In the genomic region with DNA sequence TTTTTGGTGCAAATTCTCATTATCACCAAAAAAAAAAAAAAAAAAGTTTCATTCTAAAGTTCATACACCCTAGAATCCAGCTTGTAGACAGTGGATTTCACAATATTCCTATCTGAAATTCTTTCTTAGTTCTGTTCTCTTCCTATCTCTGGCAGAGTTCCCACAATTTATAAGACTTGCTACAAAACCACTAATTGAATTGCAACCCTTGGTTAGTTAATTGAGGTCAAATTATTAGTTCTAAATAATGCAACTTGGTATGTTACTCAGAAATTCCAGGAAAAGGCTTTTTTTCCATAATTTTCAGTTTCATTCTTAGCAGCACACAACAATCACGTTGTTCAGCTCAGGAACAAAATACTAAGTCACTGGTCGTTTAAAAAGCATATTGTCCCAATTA, we compare ENCODE assay signal across 29 cellular contexts. TPM values are rescaled to one million over a fixed set of nuclear protein-coding genes. Genes with fewer than 3 reads are reported as not detected.
DNase-seq lines count a peak whose midpoint lies in the region; ATAC-seq and TF ChIP-seq lines count a peak whose summit lies in the region.
"Had no signal": no experiment of that assay in that cellular context is flagged by ENCODE, and none has a peak within 500 bp of the region (broad histone marks: within the 10 kb centered on the region; RNA-seq: fewer than 3 reads in every experiment).

No MANE protein-coding gene starts in this region.

- no peaks in the 10 kb centered on the region for H3K27me3 Mint-ChIP-seq in CD8-positive, alpha-beta T cell (ENCODE audit: low read depth)
- H3K27me3 Mint-ChIP-seq: dendritic cell treated with granulocyte-macrophage colony-stimulating factor and Interleukin-4, amounts not matched to agents 40 ng/mL and 50 ng/mL, for 4 days; stimulated activated naive CD8-positive, alpha-beta T cell treated with anti-CD3 and anti-CD28 coated beads, Interleukin-15, Interleukin-2, amounts not matched to agents 100 ng/mL and 50 ng/mL, for 24 hours; type B pancreatic cell had no signal

- no peak for DNase-seq in left ventricle myocardium inferior
- no peak for DNase-seq in cardiac septum (ENCODE audit: low spot score)
- peak; percentile 37 for DNase-seq in fibroblast of pulmonary artery (ENCODE audit: low read depth)
- peak; percentile 63 for DNase-seq in renal cortical epithelial cell (ENCODE audit: low read depth)
- no peak for DNase-seq in putamen (ENCODE audit: low spot score)
- DNase-seq in CD8-positive, alpha-beta T cell = no peak
- no peak for DNase-seq in UCSD-AML1 (lab: John Stamatoyannopoulos, UW; ENCODE audit: unreplicated experiment)
- DNase-seq: activated CD4-positive, alpha-beta T cell treated with anti-CD3 and anti-CD28 coated beads for 1 hour; activated CD8-positive, alpha-beta T cell treated with anti-CD3 and anti-CD28 coated beads, Interleukin-2, amount 10 ng/mL, durations not matched to agents 7 days and 5 days; amniotic stem cell; Calu3; DND-41; foreskin keratinocyte; GOT3; KG1; left ventricle myocardium superior; MV-4-11; natural killer cell; NCI-H524 treated with DMSO at 0.1 percent for 48 hours; Peyer's patch; right cardiac atrium; SJCRH30; stimulated activated CD4-positive, alpha-beta T cell treated with anti-CD3 and anti-CD28 coated beads, Interleukin-15, amount 100 ng/mL, for 24 hours had no signal

- H3K36me3 ChIP-seq in left ventricle myocardium inferior = no peaks in the 10 kb centered on the region
- H3K36me3 ChIP-seq in CD8-positive, alpha-beta T cell (ENCODE audit: insufficient read depth, low read length) = no peaks in the 10 kb centered on the region
- H3K36me3 ChIP-seq: cardiac muscle cell, SJCRH30 had no signal

- H3K27ac ChIP-seq in left ventricle myocardium inferior (replicated peaks) = peak overlapping the region; percentile 68
- H3K27ac ChIP-seq in CD8-positive, alpha-beta T cell (ENCODE audit: low read depth, low read length) = no peak overlapping the region
- H3K27ac ChIP-seq: cardiac muscle cell, foreskin keratinocyte, SJCRH30 had no signal

- H3K27me3 ChIP-seq in left ventricle myocardium inferior (ENCODE audit: low read depth) = no peaks in the 10 kb centered on the region
- no peaks in the 10 kb centered on the region for H3K27me3 ChIP-seq in CD8-positive, alpha-beta T cell (ENCODE audit: insufficient read depth, low read length)
- H3K27me3 ChIP-seq: cardiac muscle cell, foreskin keratinocyte, Peyer's patch, SJCRH30 had no signal

- H3K4me1 Mint-ChIP-seq in CD8-positive, alpha-beta T cell (ENCODE audit: low read depth) = peaks cover 39% of the 10 kb centered on the region

- H3K4me3 Mint-ChIP-seq in CD8-positive, alpha-beta T cell = no peak overlapping the region
- H3K4me3 Mint-ChIP-seq: activated CD8-positive, alpha-beta T cell treated with anti-CD3 and anti-CD28 coated beads, Interleukin-2, amount 10 ng/mL, durations not matched to agents 7 days and 5 days; dendritic cell treated with granulocyte-macrophage colony-stimulating factor and Interleukin-4, amounts not matched to agents 40 ng/mL and 50 ng/mL, for 4 days; natural killer cell; stimulated activated naive CD8-positive, alpha-beta T cell treated with anti-CD3 and anti-CD28 coated beads, Interleukin-15, Interleukin-2, amounts not matched to agents 100 ng/mL and 50 ng/mL, for 24 hours; type B pancreatic cell had no signal

- ATAC-seq in CD8-positive, alpha-beta T cell = no peak
- no peak for ATAC-seq in GM21423 (IDR thresholded peaks at IDR 0.05; ENCODE audit: unreplicated experiment)
- ATAC-seq: activated CD8-positive, alpha-beta T cell treated with anti-CD3 and anti-CD28 coated beads, Interleukin-2, amount 10 ng/mL, durations not matched to agents 7 days and 5 days; foreskin keratinocyte; left ventricle myocardium superior; natural killer cell; right cardiac atrium had no signal

- intact Hi-C loops in left ventricle myocardium inferior (cut with micrococcal nuclease) (loop anchor here (5.0 to 10.0 kb wide), 2 partner anchors 164 to 287 kb away; no protein-coding TSS in a partner anchor), cardiac septum (cut with DNase I) (loop anchor here (2.0 to 5.0 kb wide), 2 partner anchors 57 to 166 kb away; a partner anchor contains a TSS)
- intact Hi-C loops in CD8-positive, alpha-beta T cell (cut with DNase I, micrococcal nuclease) = no loop called here

- TF ChIP-seq CTCF in left ventricle myocardium inferior (IDR thresholded peaks at IDR 0.05; ENCODE audit: borderline replicate concordance) (no peak), fibroblast of pulmonary artery (IDR thresholded peaks at IDR 0.05; ENCODE audit: low read length, missing control alignments) (no peak)
- no peak for TF ChIP-seq CTCF in CD8-positive, alpha-beta T cell (IDR thresholded peaks at IDR 0.05)

- H3K4me1 ChIP-seq in left ventricle myocardium inferior = peaks cover 73% of the 10 kb centered on the region
- H3K4me1 ChIP-seq in CD8-positive, alpha-beta T cell (ENCODE audit: insufficient read depth, low read length) = peaks cover 9% of the 10 kb centered on the region
- H3K4me1 ChIP-seq: foreskin keratinocyte had no signal

- H3K4me3 ChIP-seq in left ventricle myocardium inferior = no peak overlapping the region
- no peak overlapping the region for H3K4me3 ChIP-seq in fibroblast of pulmonary artery (replicated peaks; ENCODE audit: low read depth, low read length)
- no peak overlapping the region for H3K4me3 ChIP-seq in CD8-positive, alpha-beta T cell (ENCODE audit: low read depth, low read length)
- H3K4me3 ChIP-seq: A549, cardiac muscle cell, Peyer's patch, SJCRH30 had no signal

- H3K36me3 Mint-ChIP-seq in CD8-positive, alpha-beta T cell = no peaks in the 10 kb centered on the region
- H3K36me3 Mint-ChIP-seq: natural killer cell, type B pancreatic cell had no signal

- CTCF ChIA-PET in CD8-positive, alpha-beta T cell (lab: Charles Lee) = interaction anchor here (0.8 to 6.7 kb wide), 16 partner anchors 12 to 752 kb away, joined by 3 to 75 read pairs (median 6); a partner anchor contains a TSS

- POLR2A ChIA-PET in CD8-positive, alpha-beta T cell (lab: Charles Lee) = no interaction called here

- no peak overlapping the region for H3K27ac Mint-ChIP-seq in CD8-positive, alpha-beta T cell
- H3K27ac Mint-ChIP-seq: activated CD8-positive, alpha-beta T cell treated with anti-CD3 and anti-CD28 coated beads, Interleukin-2, amount 10 ng/mL, durations not matched to agents 7 days and 5 days; dendritic cell treated with granulocyte-macrophage colony-stimulating factor and Interleukin-4, amounts not matched to agents 40 ng/mL and 50 ng/mL, for 4 days; stimulated activated naive CD8-positive, alpha-beta T cell treated with anti-CD3 and anti-CD28 coated beads, Interleukin-15, Interleukin-2, amounts not matched to agents 100 ng/mL and 50 ng/mL, for 24 hours; type B pancreatic cell had no signal

- no peaks in the 10 kb centered on the region for H3K9me3 Mint-ChIP-seq in CD8-positive, alpha-beta T cell
- H3K9me3 Mint-ChIP-seq: dendritic cell treated with granulocyte-macrophage colony-stimulating factor and Interleukin-4, amounts not matched to agents 40 ng/mL and 50 ng/mL, for 4 days; natural killer cell; stimulated activated naive CD8-positive, alpha-beta T cell treated with anti-CD3 and anti-CD28 coated beads, Interleukin-15, Interleukin-2, amounts not matched to agents 100 ng/mL and 50 ng/mL, for 24 hours had no signal

- H3K9me3 ChIP-seq in left ventricle myocardium inferior (replicated peaks) = no peaks in the 10 kb centered on the region
- H3K9me3 ChIP-seq in CD8-positive, alpha-beta T cell (ENCODE audit: low read length) = no peaks in the 10 kb centered on the region
- H3K9me3 ChIP-seq: A549, Peyer's patch, SJCRH30 had no signal

RNA-seq across cellular contexts. Expression of a gene that starts 58.5 kb away (rescaled TPM):
- total RNA-seq in left ventricle myocardium inferior (8.4 TPM), cardiac septum (8.0 TPM), renal cortical epithelial cell (7.3 and 27.4 TPM in 2 replicates)
- 100 to 1,000 TPM; 102 to 106 TPM for total RNA-seq in CD8-positive, alpha-beta T cell

Comparison
In these comparisons a context has a peak if more than half of its experiments do, and no peak if none do; other contexts are left out.
1. DNase-seq: peak in fibroblast of pulmonary artery (single experiment) and renal cortical epithelial cell (single experiment); none in left ventricle myocardium inferior (single experiment), cardiac septum (single experiment), putamen (single experiment), CD8-positive, alpha-beta T cell (0 of 7) and UCSD-AML1 (single experiment).
2. intact Hi-C loops: an anchor here in left ventricle myocardium inferior (5.0 to 10.0 kb wide) and cardiac septum (2.0 to 5.0 kb wide); none called in CD8-positive, alpha-beta T cell.